9 cellular contexts compared by ENCODE assay signal in genomic region chr9:122126340-122127333, GRCh38. TPM values are rescaled to one million over a fixed set of nuclear protein-coding genes. Genes with fewer than 3 reads are reported as not detected.
A peak's percentile ranks its signal among the peaks of the same experiment; 100 is the strongest.
DNase-seq lines count a peak whose midpoint lies in the region; ATAC-seq lines count a peak whose summit lies in the region.
"Had no signal": no experiment of that assay in that cellular context is flagged by ENCODE, and none has a peak within 500 bp of the region (broad histone marks: within the 10 kb centered on the region; RNA-seq: fewer than 3 reads in every experiment).

No MANE protein-coding gene starts in this region.

- ATAC-seq in right cardiac atrium (no peak), GM18907 (IDR thresholded peaks at IDR 0.05; ENCODE audit: unreplicated experiment) (no peak)

- DNase-seq in NCI-H510A treated with DMSO at 0.1 percent for 48 hours (lab: John Stamatoyannopoulos, UW) (peak; percentile 4), NCI-H510A (lab: John Stamatoyannopoulos, UW) (no peak), right cardiac atrium (peak in 1 of 3 donors; percentile 62), NCI-H345 (lab: John Stamatoyannopoulos, UW) (no peak), NCI-H2107 (lab: John Stamatoyannopoulos, UW) (no peak)
- DNase-seq in activated T-helper 1 cell treated with anti-CD3 and anti-CD28 coated beads, Interleukin-12 subunit alpha, Interleukin-12 subunit beta, Interleukin-2, Interleukin-4 antibody, amounts not matched to agents 30 ng/mL and 10 ng/mL and 1 ng/mL, durations not matched to agents 14 hours and 24 hours and 36 hours (ENCODE audit: low spot score), result no peak

- H3K27me3 ChIP-seq in right cardiac atrium (ENCODE audit: control insufficient read depth, insufficient read depth), result no peaks in the 10 kb centered on the region
- peaks cover 19% of the 10 kb centered on the region for H3K27me3 ChIP-seq in skeletal muscle satellite cell (ENCODE audit: control insufficient read depth, insufficient read depth, low read length)

- WGBS in right cardiac atrium, result 28% methylated on average over 67 of the region's 67 CpGs

- H3K27me3 Mint-ChIP-seq in activated T-helper 1 cell treated with anti-CD3 and anti-CD28 coated beads, Interleukin-12 subunit alpha, Interleukin-12 subunit beta, Interleukin-2, Interleukin-4 antibody, amounts not matched to agents 30 ng/mL and 10 ng/mL and 1 ng/mL, durations not matched to agents 14 hours and 24 hours and 36 hours (ENCODE audit: insufficient read depth), result peaks cover 33% of the 10 kb centered on the region

- H3K9me3 ChIP-seq in right cardiac atrium (ENCODE audit: control insufficient read depth, low read length) (no peaks in the 10 kb centered on the region), skeletal muscle satellite cell (replicated peaks; ENCODE audit: low read length) (no peaks in the 10 kb centered on the region)
- H3K9me3 ChIP-seq: BLaER1 treated with 17β-estradiol and CSF1 and Interleukin-3, amounts not matched to agents 10 nM and 100 nM had no signal

- no peaks in the 10 kb centered on the region for H3K36me3 ChIP-seq in skeletal muscle satellite cell (ENCODE audit: insufficient read depth, low read length)
- H3K36me3 ChIP-seq: BLaER1 treated with 17β-estradiol and CSF1 and Interleukin-3, amounts not matched to agents 10 nM and 100 nM had no signal

- H3K27ac Mint-ChIP-seq in activated T-helper 1 cell treated with anti-CD3 and anti-CD28 coated beads, Interleukin-12 subunit alpha, Interleukin-12 subunit beta, Interleukin-2, Interleukin-4 antibody, amounts not matched to agents 30 ng/mL and 10 ng/mL and 1 ng/mL, durations not matched to agents 14 hours and 24 hours and 36 hours, result no peak overlapping the region

- H3K9ac ChIP-seq in skeletal muscle satellite cell (ENCODE audit: low read depth, low read length), result no peak overlapping the region
- H3K9ac ChIP-seq: BLaER1 treated with 17β-estradiol and CSF1 and Interleukin-3, amounts not matched to agents 10 nM and 100 nM had no signal

- H3K27ac ChIP-seq in right cardiac atrium (ENCODE audit: low read length), result peak overlapping the region; percentile 0
- H3K27ac ChIP-seq: BLaER1 treated with 17β-estradiol and CSF1 and Interleukin-3, amounts not matched to agents 10 nM and 100 nM had no signal

- peak overlapping the region; percentile 34 for H3K4me3 Mint-ChIP-seq in activated T-helper 1 cell treated with anti-CD3 and anti-CD28 coated beads, Interleukin-12 subunit alpha, Interleukin-12 subunit beta, Interleukin-2, Interleukin-4 antibody, amounts not matched to agents 30 ng/mL and 10 ng/mL and 1 ng/mL, durations not matched to agents 14 hours and 24 hours and 36 hours

- intact Hi-C loops in activated T-helper 1 cell treated with anti-CD3 and anti-CD28 coated beads, Interleukin-12 subunit alpha, Interleukin-12 subunit beta, Interleukin-2, Interleukin-4 antibody, amounts not matched to agents 30 ng/mL and 10 ng/mL and 1 ng/mL, durations not matched to agents 14 hours and 24 hours and 36 hours (cut with micrococcal nuclease), result loop anchor here (10.0 kb wide), 2 partner anchors 88 to 138 kb away; partner anchors contain the start of genes MRRF and RBM18
- intact Hi-C loops in right cardiac atrium (cut with DNase I), result loop anchor here in 3 of 4 donors (10.0 kb wide), 2 partner anchors 328 to 678 kb away; partner anchors contain the start of gene OR1K1 (in 1 of the 3)

- no peaks in the 10 kb centered on the region for H3K9me3 Mint-ChIP-seq in activated T-helper 1 cell treated with anti-CD3 and anti-CD28 coated beads, Interleukin-12 subunit alpha, Interleukin-12 subunit beta, Interleukin-2, Interleukin-4 antibody, amounts not matched to agents 30 ng/mL and 10 ng/mL and 1 ng/mL, durations not matched to agents 14 hours and 24 hours and 36 hours

- H3K4me1 ChIP-seq in right cardiac atrium (ENCODE audit: control insufficient read depth, insufficient read depth, low read length) (no peaks in the 10 kb centered on the region), skeletal muscle satellite cell (ENCODE audit: control insufficient read depth, insufficient read depth, low read length) (peaks cover 15% of the 10 kb centered on the region)

- H3K4me1 Mint-ChIP-seq in activated T-helper 1 cell treated with anti-CD3 and anti-CD28 coated beads, Interleukin-12 subunit alpha, Interleukin-12 subunit beta, Interleukin-2, Interleukin-4 antibody, amounts not matched to agents 30 ng/mL and 10 ng/mL and 1 ng/mL, durations not matched to agents 14 hours and 24 hours and 36 hours (ENCODE audit: low read depth), result peaks cover 5% of the 10 kb centered on the region

- H3K4me2 ChIP-seq in skeletal muscle satellite cell (ENCODE audit: low read length), result peak overlapping the region; percentile 81

- H3K4me3 ChIP-seq in right cardiac atrium (ENCODE audit: low read length) (peak overlapping the region; percentile 21), skeletal muscle satellite cell (ENCODE audit: low read length) (peak overlapping the region; percentile 41)
- H3K4me3 ChIP-seq: BLaER1 treated with 17β-estradiol and CSF1 and Interleukin-3, amounts not matched to agents 10 nM and 100 nM had no signal

- no peaks in the 10 kb centered on the region for H3K36me3 Mint-ChIP-seq in activated T-helper 1 cell treated with anti-CD3 and anti-CD28 coated beads, Interleukin-12 subunit alpha, Interleukin-12 subunit beta, Interleukin-2, Interleukin-4 antibody, amounts not matched to agents 30 ng/mL and 10 ng/mL and 1 ng/mL, durations not matched to agents 14 hours and 24 hours and 36 hours (ENCODE audit: low read depth)

RNA-seq across cellular contexts. Expression of gene NDUFA8, which starts 32.9 kb away (rescaled TPM):
- total RNA-seq in activated T-helper 1 cell treated with anti-CD3 and anti-CD28 coated beads, Interleukin-12 subunit alpha, Interleukin-12 subunit beta, Interleukin-2, Interleukin-4 antibody, amounts not matched to agents 30 ng/mL and 10 ng/mL and 1 ng/mL, durations not matched to agents 14 hours and 24 hours and 36 hours, result 49.6 and 51.6 TPM in 2 replicates
- total RNA-seq in right cardiac atrium, result 100 to 1,000 TPM; 210 to 307 (median 265) TPM
- polyA plus RNA-seq in right cardiac atrium, result 683 TPM
- total RNA-seq in skeletal muscle satellite cell (2012; rRNA removed), result 30.2 and 32.1 TPM in 2 replicates

RNA-seq across cellular contexts. Expression of gene MORN5, which starts 33.1 kb away (rescaled TPM):
- not detected in 2 replicates for total RNA-seq in activated T-helper 1 cell treated with anti-CD3 and anti-CD28 coated beads, Interleukin-12 subunit alpha, Interleukin-12 subunit beta, Interleukin-2, Interleukin-4 antibody, amounts not matched to agents 30 ng/mL and 10 ng/mL and 1 ng/mL, durations not matched to agents 14 hours and 24 hours and 36 hours
- total RNA-seq in right cardiac atrium, result not detected
- 0.25 TPM for polyA plus RNA-seq in right cardiac atrium
- 0.87 TPM in 1 of 2 replicates, not detected in the other for total RNA-seq in skeletal muscle satellite cell (2012; rRNA removed)

RNA-seq across cellular contexts. Expression of gene TTLL11, which starts 33.5 kb away (rescaled TPM):
- total RNA-seq in activated T-helper 1 cell treated with anti-CD3 and anti-CD28 coated beads, Interleukin-12 subunit alpha, Interleukin-12 subunit beta, Interleukin-2, Interleukin-4 antibody, amounts not matched to agents 30 ng/mL and 10 ng/mL and 1 ng/mL, durations not matched to agents 14 hours and 24 hours and 36 hours, result 3.0 and 4.5 TPM in 2 replicates
- 1 to 10 TPM; 3.5 to 8.6 (median 5.8) TPM for total RNA-seq in right cardiac atrium
- polyA plus RNA-seq in right cardiac atrium, result 3.4 TPM
- 5.9 and 6.1 TPM in 2 replicates for total RNA-seq in skeletal muscle satellite cell (2012; rRNA removed)
